In genomic region chr11:27362749-27363575, GRCh38 we compare ENCODE assay signal across 9 cellular contexts. TPM values are rescaled to one million over a fixed set of nuclear protein-coding genes. Genes with fewer than 3 reads are reported as not detected.
A peak's percentile ranks its signal among the peaks of the same experiment; 100 is the strongest.
DNase-seq lines count a peak whose midpoint lies in the region; ATAC-seq, FAIRE-seq and TF ChIP-seq lines count a peak whose summit lies in the region.
"Had no signal": no experiment of that assay in that cellular context is flagged by ENCODE, and none has a peak within 500 bp of the region (broad histone marks: within the 10 kb centered on the region; RNA-seq: fewer than 3 reads in every experiment).

CCDC34 (minus strand) TSS chr11:27363215; CDS start chr11:27363194, 21 bp downstream.

- H3K36me3 Mint-ChIP-seq in central memory CD8-positive, alpha-beta T cell (ENCODE audit: insufficient read depth), result peaks cover 3% of the 10 kb centered on the region

- H3K4me2 ChIP-seq in keratinocyte (ENCODE audit: control insufficient read depth, extremely low read depth, insufficient read depth, low read depth, low read length), result peak within 1 kb of the TSS; percentile 100

- no peaks in the 10 kb centered on the region for H4K20me1 ChIP-seq in keratinocyte (ENCODE audit: control insufficient read depth, extremely low read depth, insufficient read depth, low read length)

- H3K79me2 ChIP-seq in keratinocyte (ENCODE audit: control insufficient read depth, insufficient read depth, low read length), result no peaks in the 10 kb centered on the region

- dilution Hi-C loops in keratinocyte (cut with MboI; ENCODE audit: extremely low pct_ligation_motif_present, low sequenced_read_pairs), result no loop called here

- H3K27ac ChIP-seq in keratinocyte (ENCODE audit: control insufficient read depth, insufficient read depth, low read length), result peak within 1 kb of the TSS; percentile 75

- H3K27me3 ChIP-seq in keratinocyte (ENCODE audit: control insufficient read depth, extremely low read depth, insufficient read depth, low read length), result no peaks in the 10 kb centered on the region

- peak; percentile 13 for FAIRE-seq in keratinocyte (lab: Jason Lieb, UNC)
- FAIRE-seq: TTC549 had no signal

- H3K27me3 Mint-ChIP-seq in central memory CD8-positive, alpha-beta T cell, result no peaks in the 10 kb centered on the region

- DNase-seq in AML-193 (lab: John Stamatoyannopoulos, UW) (peak; percentile 73 to 84), NCI-H345 treated with DMSO at 0.1 percent for 48 hours (lab: John Stamatoyannopoulos, UW; ENCODE audit: unreplicated experiment) (peak; percentile 86), keratinocyte (ENCODE audit: low read depth, low spot score) (peak; percentile 50)
- peak; percentile 70 to 75 for DNase-seq in central memory CD8-positive, alpha-beta T cell (ENCODE audit: low spot score in 2 of 2)
- peak; percentile 86 for DNase-seq in stimulated activated CD4-positive, alpha-beta T cell treated with anti-CD3 and anti-CD28 coated beads, Interleukin-12 subunit alpha, Interleukin-12 subunit beta, amount 100 ng/mL, for 4 hours

- H3K4me1 ChIP-seq in keratinocyte (ENCODE audit: control insufficient read depth, extremely low read depth, insufficient read depth, low read length), result peaks cover 16% of the 10 kb centered on the region

- peak; percentile 63 for TF ChIP-seq POLR2A in GM19099 (IDR thresholded peaks at IDR 0.05; ENCODE audit: extremely low read depth, insufficient read length, low read depth)

- no peaks in the 10 kb centered on the region for H3K9me3 ChIP-seq in keratinocyte (ENCODE audit: control insufficient read depth, low read depth, low read length)

- peak within 1 kb of the TSS; percentile 88 for H3K4me3 Mint-ChIP-seq in central memory CD8-positive, alpha-beta T cell

- no peaks in the 10 kb centered on the region for H3K9me1 ChIP-seq in keratinocyte (ENCODE audit: control insufficient read depth, extremely low read depth, insufficient read depth, low read length)

- peak within 1 kb of the TSS; percentile 92 for H3K27ac Mint-ChIP-seq in central memory CD8-positive, alpha-beta T cell (ENCODE audit: low read depth)

- H3K4me1 Mint-ChIP-seq in central memory CD8-positive, alpha-beta T cell, result peaks cover 31% of the 10 kb centered on the region

- peak within 1 kb of the TSS; percentile 54 to 82 (median 76) for H3K4me3 ChIP-seq in keratinocyte (ENCODE audit: control insufficient read depth in 2 of 3, extremely low read depth in 1 of 3, insufficient read depth in 2 of 3, low read depth in 1 of 3, low read length in 3 of 3)

- H3K9ac ChIP-seq in keratinocyte (ENCODE audit: control insufficient read depth, extremely low read depth, insufficient read depth, low read length), result peak within 1 kb of the TSS; percentile 82

- TF ChIP-seq CTCF in keratinocyte (optimal IDR thresholded peaks at IDR 0.05 in 1 of 3, IDR thresholded peaks at IDR 0.05 in 1 of 3, conservative IDR thresholded peaks at IDR 0.05 in 1 of 3; ENCODE audit: extremely low read depth in 1 of 3, insufficient read depth in 2 of 3, low read length in 3 of 3), result no peak

- ATAC-seq in HG03354 (IDR thresholded peaks at IDR 0.05; ENCODE audit: poor library complexity, severe bottlenecking, unreplicated experiment), result peak; percentile 99
- peak; percentile 97 to 98 for ATAC-seq in activated CD4-positive, CD25-positive, alpha-beta regulatory T cell treated with anti-CD3 and anti-CD28 coated beads, Interleukin-2, amount 50 U/mL, for 24 hours
- ATAC-seq in central memory CD8-positive, alpha-beta T cell (replicated peaks; ENCODE audit: extremely low read depth, poor library complexity, severe bottlenecking), result peak; percentile 97

- H3K36me3 ChIP-seq in keratinocyte (ENCODE audit: control insufficient read depth in 2 of 2, extremely low read depth in 1 of 2, insufficient read depth in 2 of 2, low read length in 2 of 2), result peaks cover 0 to 4% of the 10 kb centered on the region in 2 experiments

- H3K9me3 Mint-ChIP-seq in central memory CD8-positive, alpha-beta T cell, result no peaks in the 10 kb centered on the region

- peak within 1 kb of the TSS; percentile 96 for H2AFZ ChIP-seq in keratinocyte (ENCODE audit: control insufficient read depth, low read length)

RNA-seq across cellular contexts. Expression of gene CCDC34, which starts in this region (rescaled TPM):
- polyA plus RNA-seq in keratinocyte, result 1.6 to 4.2 TPM (median 3.1 TPM) in 3 replicates
- polyA plus RNA-seq in keratinocyte (2011; ENCODE audit: low read depth), result 3.5 TPM
- polyA plus RNA-seq in keratinocyte (2011; cell fraction: cytosol; rRNA removed), result 1.8 and 2.1 TPM in 2 replicates
- polyA plus RNA-seq in keratinocyte (2011; cell fraction: nucleus; rRNA removed), result 1.8 and 2.0 TPM in 2 replicates
- 2.7 and 5.8 TPM in 2 replicates for polyA plus RNA-seq in keratinocyte (2012; ENCODE audit: low replicate concordance)
- polyA minus RNA-seq in keratinocyte, result 0.59 to 2.1 TPM (median 0.66 TPM) in 3 replicates
- polyA minus RNA-seq in keratinocyte (2011; cell fraction: cytosol; rRNA and poly(A)+ RNA removed), result 1.2 TPM
- polyA minus RNA-seq in keratinocyte (2011; cell fraction: nucleus; rRNA and poly(A)+ RNA removed), result 3.0 and 7.3 TPM in 2 replicates

Comparison
In these comparisons a context has a peak if more than half of its experiments do, and no peak if none do; other contexts are left out.
1. Peak in every context shown above with its lines: DNase-seq, ATAC-seq, H3K4me3 ChIP-seq and H3K27ac ChIP-seq.